ENCODE assay signal across 8 cellular contexts in genomic region chr5:150497274-150497988, GRCh38. TPM values are rescaled to one million over a fixed set of nuclear protein-coding genes. Genes with fewer than 3 reads are reported as not detected.
DNase-seq lines count a peak whose midpoint lies in the region; ATAC-seq and TF ChIP-seq lines count a peak whose summit lies in the region.

No MANE protein-coding gene starts in this region.

- TF ChIP-seq CTCF in esophagus squamous epithelium (IDR thresholded peaks at IDR 0.05): peak in 3 of 6 experiments; percentile 10 to 20 (median 12)
- TF ChIP-seq CTCF in neutrophil (IDR thresholded peaks at IDR 0.05): no peak

- peaks cover 0 to 2% (median 0%) of the 10 kb centered on the region in 4 donors for H3K4me1 Mint-ChIP-seq in naive thymus-derived CD8-positive, alpha-beta T cell

- intact Hi-C loops in esophagus squamous epithelium (cut with DNase I): no loop called here

- no peaks in the 10 kb centered on the region for H3K27me3 Mint-ChIP-seq in naive thymus-derived CD8-positive, alpha-beta T cell

- POLR2A ChIA-PET in naive thymus-derived CD8-positive, alpha-beta T cell (lab: Charles Lee): no interaction called here

- 0% methylated on average over 1 to 2 of the region's 14 CpGs for WGBS in esophagus squamous epithelium, 2 donors

- no peak overlapping the region for H3K27ac Mint-ChIP-seq in naive thymus-derived CD8-positive, alpha-beta T cell

- peak overlapping the region in 1 of 4 donors; percentile 42 for H3K4me3 ChIP-seq in esophagus squamous epithelium
- H3K4me3 ChIP-seq in neutrophil (ENCODE audit: low read depth in 1 of 2, low read length in 1 of 2): no peak overlapping the region

- H3K36me3 ChIP-seq in esophagus squamous epithelium (peaks cover 0 to 5% (median 0%) of the 10 kb centered on the region in 3 donors), neutrophil (peaks cover 70% of the 10 kb centered on the region)

- H3K4me1 ChIP-seq in esophagus squamous epithelium: peaks cover 76 to 98% (median 80%) of the 10 kb centered on the region in 3 donors
- H3K4me1 ChIP-seq in neutrophil (ENCODE audit: control insufficient read depth in 1 of 2, insufficient read depth in 1 of 2, low read depth in 1 of 2, low read length in 1 of 2): peaks cover 29 to 43% of the 10 kb centered on the region in 2 experiments

- no peak overlapping the region for H3K4me3 Mint-ChIP-seq in naive thymus-derived CD8-positive, alpha-beta T cell

- H3K9me3 ChIP-seq in esophagus squamous epithelium: no peaks in the 10 kb centered on the region
- no peaks in the 10 kb centered on the region for H3K9me3 ChIP-seq in neutrophil

- H3K27me3 ChIP-seq in esophagus squamous epithelium: no peaks in the 10 kb centered on the region
- no peaks in the 10 kb centered on the region for H3K27me3 ChIP-seq in neutrophil

- H3K27ac ChIP-seq in esophagus squamous epithelium: peak overlapping the region; percentile 82 to 98 (median 92)
- peak overlapping the region; percentile 49 for H3K27ac ChIP-seq in neutrophil

- no peak for ATAC-seq in naive thymus-derived CD8-positive, alpha-beta T cell
- no peak for ATAC-seq in GM18858 (IDR thresholded peaks at IDR 0.05; ENCODE audit: unreplicated experiment)

- peak; percentile 80 for DNase-seq in Ammon's horn (ENCODE audit: low spot score)
- DNase-seq in NCI-H69 (lab: John Stamatoyannopoulos, UW): peak; percentile 84
- no peak for DNase-seq in esophagus squamous epithelium (lab: John Stamatoyannopoulos, UW)
- no peak for DNase-seq in naive thymus-derived CD8-positive, alpha-beta T cell
- DNase-seq in NOMO-1 treated with dmso at 0.1 percent for 144 hours (lab: John Stamatoyannopoulos, UW; ENCODE audit: unreplicated experiment): no peak
- DNase-seq in cerebellar cortex (ENCODE audit: low spot score): no peak

- no peaks in the 10 kb centered on the region for H3K9me3 Mint-ChIP-seq in naive thymus-derived CD8-positive, alpha-beta T cell

- TF ChIP-seq POLR2A in esophagus squamous epithelium (IDR thresholded peaks at IDR 0.05): peak in 1 of 4 donors; percentile 39

- no peaks in the 10 kb centered on the region for H3K36me3 Mint-ChIP-seq in naive thymus-derived CD8-positive, alpha-beta T cell

RNA-seq across cellular contexts. Expression of gene NDST1, which starts 10.5 kb away (rescaled TPM):
- 100 to 1,000 TPM in 3 of 4 donors, 10 to 100 TPM in 1; 76.5 to 205 (median 118) TPM for total RNA-seq in esophagus squamous epithelium
- under 1 TPM; 0.55 to 0.81 TPM for total RNA-seq in naive thymus-derived CD8-positive, alpha-beta T cell
- under 1 TPM in 1 of 3 donors, not detected in 2; 0.54 TPM for polyA plus RNA-seq in naive thymus-derived CD8-positive, alpha-beta T cell

RNA-seq across cellular contexts. Expression of gene RPS14, which starts 47.9 kb away (rescaled TPM):
- 1,000 to 10,000 TPM; 1,098 to 4,026 (median 2,484) TPM for total RNA-seq in esophagus squamous epithelium
- 1,000 to 10,000 TPM; 5,539 to 5,586 TPM for total RNA-seq in naive thymus-derived CD8-positive, alpha-beta T cell
- over 10,000 TPM in 2 of 3 donors, 1,000 to 10,000 TPM in 1; 9,910 to 11,694 (median 11,598) TPM for polyA plus RNA-seq in naive thymus-derived CD8-positive, alpha-beta T cell

Comparison
In these comparisons a context has a peak if more than half of its experiments do, and no peak if none do; other contexts are left out.
1. DNase-seq: peak in Ammon's horn (single experiment) and NCI-H69 (single experiment); none in esophagus squamous epithelium (single experiment), naive thymus-derived CD8-positive, alpha-beta T cell (0 of 10), NOMO-1 treated with dmso at 0.1 percent for 144 hours (single experiment) and cerebellar cortex (single experiment).
2. RNA of gene NDST1, which starts 10.5 kb away (total RNA-seq): 76.5 to 205 TPM in esophagus squamous epithelium; 0.55 to 0.81 TPM in naive thymus-derived CD8-positive, alpha-beta T cell; every median in the first group is over 10 times any median in the second.